Comparison of ENCODE assay signal across 23 cellular contexts in genomic region chr19:57398868-57399267, GRCh38. TPM values are rescaled to one million over a fixed set of nuclear protein-coding genes. Genes with fewer than 3 reads are reported as not detected.
DNase-seq lines count a peak whose midpoint lies in the region; ATAC-seq and TF ChIP-seq lines count a peak whose summit lies in the region.
"Had no signal": no experiment of that assay in that cellular context is flagged by ENCODE, and none has a peak within 500 bp of the region (broad histone marks: within the 10 kb centered on the region; RNA-seq: fewer than 3 reads in every experiment).

No MANE protein-coding gene starts in this region.

- H2AFZ ChIP-seq in OCI-LY7 (ENCODE audit: low read length): no peak overlapping the region

- no peak for TF ChIP-seq CTCF in HEK293 (tag by site-specific recombination; IDR thresholded peaks at IDR 0.05)
- TF ChIP-seq CTCF in OCI-LY7 (conservative IDR thresholded peaks at IDR 0.05; ENCODE audit: low read length): no peak
- TF ChIP-seq CTCF in coronary artery (IDR thresholded peaks at IDR 0.05): no peak
- no peak for TF ChIP-seq CTCF in mucosa of descending colon (IDR thresholded peaks at IDR 0.05)

- no peak for DNase-seq in OCI-LY7 (ENCODE audit: low spot score)
- DNase-seq in coronary artery (ENCODE audit: low spot score): no peak
- DNase-seq in mucosa of descending colon: no peak
- DNase-seq: 8988T; ACHN; BE2C; C1 segment of cervical spinal cord; CD4-positive, alpha-beta memory T cell; CD4-positive, CD25-positive, alpha-beta regulatory T cell; CD8-positive, alpha-beta memory T cell; COR-L47; DMS 273 treated with DMSO at 0.1 percent for 48 hours; DMS153; DMS53; DMS79; DND-41; EL; GDM1 had no signal

- POLR2A ChIA-PET in HEK293 (lab: Yijun Ruan, JAX) (interaction anchor here (0.9 kb wide), 1 partner anchor 10 kb away, joined by 3 read pairs; no protein-coding TSS in a partner anchor), OCI-LY7 (lab: Charles Lee) (no interaction called here)

- H3K4me3 ChIP-seq in HEK293 (ENCODE audit: low read depth, low read length): no peak overlapping the region
- no peak overlapping the region for H3K4me3 ChIP-seq in OCI-LY7 (ENCODE audit: low read depth, low read length, poor library complexity, severe bottlenecking)
- H3K4me3 ChIP-seq in coronary artery: peak overlapping the region; percentile 14
- H3K4me3 ChIP-seq in mucosa of descending colon: no peak overlapping the region
- H3K4me3 ChIP-seq: BLaER1, GM12878 had no signal

- H4K20me1 ChIP-seq in OCI-LY7 (ENCODE audit: insufficient read depth, low read length): no peaks in the 10 kb centered on the region

- H3K36me3 ChIP-seq in HEK293 (ENCODE audit: control insufficient read depth in 2 of 2, insufficient read depth in 1 of 2, low read length in 2 of 2) (peaks cover 35 to 70% of the 10 kb centered on the region in 2 experiments), OCI-LY7 (ENCODE audit: insufficient read depth, low read length) (peaks cover 48% of the 10 kb centered on the region), mucosa of descending colon (ENCODE audit: low read depth) (peaks cover 4% of the 10 kb centered on the region)

- H3K27ac ChIP-seq in HEK293 (ENCODE audit: extremely low read depth, low read depth, low read length) (no peak overlapping the region), OCI-LY7 (ENCODE audit: low read depth, low read length, poor library complexity, severe bottlenecking) (no peak overlapping the region), coronary artery (no peak overlapping the region)
- H3K27ac ChIP-seq: BLaER1 had no signal

- H3K4me1 ChIP-seq in HEK293 (ENCODE audit: control insufficient read depth, insufficient read depth, low read length) (no peaks in the 10 kb centered on the region), OCI-LY7 (ENCODE audit: insufficient read depth, low read length, poor library complexity, severe bottlenecking) (no peaks in the 10 kb centered on the region), mucosa of descending colon (ENCODE audit: low read depth) (no peaks in the 10 kb centered on the region)
- H3K4me1 ChIP-seq: BE2C, BLaER1 had no signal

- intact Hi-C loops in OCI-LY7 (cut with micrococcal nuclease; ENCODE audit: unreplicated experiment) (no loop called here), mucosa of descending colon (cut with DNase I, micrococcal nuclease) (no loop called here)

- H3K4me2 ChIP-seq in OCI-LY7 (ENCODE audit: low read length): no peak overlapping the region
- H3K4me2 ChIP-seq: BLaER1 had no signal

- ATAC-seq in GM19324 (IDR thresholded peaks at IDR 0.05; ENCODE audit: low FRiP score, unreplicated experiment) (no peak), mucosa of descending colon (no peak), GM19395 (IDR thresholded peaks at IDR 0.05; ENCODE audit: unreplicated experiment) (no peak)
- ATAC-seq: GM12878 had no signal

- TSS peak; percentile 68 for BruUV-seq in OCI-LY7 (replicated peaks; lab: Mats Ljungman, UMichigan)

- H3K9me3 ChIP-seq in HEK293 (ENCODE audit: control insufficient read depth, insufficient read depth, low read depth, low read length): 0 out of 2 replicates have a peak, but pooled peaks cover 4% of the 10 kb centered on the region
- H3K9me3 ChIP-seq in OCI-LY7 (ENCODE audit: low read length): peaks cover 15% of the 10 kb centered on the region; the same call in 1 of the 2 replicates
- peaks cover 63% of the 10 kb centered on the region for H3K9me3 ChIP-seq in mucosa of descending colon
- H3K9me3 ChIP-seq: BE2C had no signal

- no peaks in the 10 kb centered on the region for H3K79me2 ChIP-seq in OCI-LY7 (ENCODE audit: insufficient read depth, low read depth, low read length)

- H3K9me2 ChIP-seq in OCI-LY7 (ENCODE audit: insufficient read depth, low read length): no peaks in the 10 kb centered on the region

- CTCF ChIA-PET in HEK293 (lab: Yijun Ruan, JAX): no interaction called here
- CTCF ChIA-PET in OCI-LY7 (lab: Charles Lee; ENCODE audit: unreplicated experiment): no interaction called here

TF ChIP-seq in HEK293, 187 proteins besides CTCF, POLR2A, EP300 and RAD21:
- TF ChIP-seq ZNF23 (tag by site-specific recombination; IDR thresholded peaks at IDR 0.05; ENCODE audit: borderline replicate concordance): no peak
- peak; percentile 73 for TF ChIP-seq SETDB1 (IDR thresholded peaks at IDR 0.05; ENCODE audit: insufficient read length, low read length)

RNA-seq across cellular contexts. Expression of gene ZNF548, which starts 9.2 kb away (rescaled TPM):
- total RNA-seq in OCI-LY7 (2014; rRNA removed; shearing (Covaris generic)): 18.9 and 23.9 TPM in 2 replicates
- 41.8 and 42.4 TPM in 2 replicates for total RNA-seq in OCI-LY7 (2022)
- 10 to 100 TPM in 2 of 3 donors, 1 to 10 TPM in 1; 8.3 to 23.2 (median 10.3) TPM for total RNA-seq in mucosa of descending colon

RNA-seq across cellular contexts. Expression of gene ZNF17, which starts 12.1 kb away (rescaled TPM):
- 18.9 and 31.4 TPM in 2 replicates for total RNA-seq in OCI-LY7 (2014; rRNA removed; shearing (Covaris generic))
- 14.9 and 15.9 TPM in 2 replicates for total RNA-seq in OCI-LY7 (2022)
- total RNA-seq in mucosa of descending colon: 10 to 100 TPM in 2 of 3 donors, 1 to 10 TPM in 1; 8.3 to 13.4 (median 11.0) TPM

RNA-seq across cellular contexts. Expression of gene TRAPPC2B, which starts 35.5 kb away (rescaled TPM):
- 12.7 and 19.3 TPM in 2 replicates for total RNA-seq in OCI-LY7 (2014; rRNA removed; shearing (Covaris generic))
- total RNA-seq in OCI-LY7 (2022) (8.7 and 9.8 TPM in 2 replicates), mucosa of descending colon (1 to 10 TPM; 3.4 to 8.3 (median 3.5) TPM)

RNA-seq across cellular contexts. Expression of gene ZNF547, which starts 35.5 kb away (rescaled TPM):
- 2.8 and 3.9 TPM in 2 replicates for total RNA-seq in OCI-LY7 (2014; rRNA removed; shearing (Covaris generic))
- total RNA-seq in OCI-LY7 (2022) (4.5 and 4.8 TPM in 2 replicates), mucosa of descending colon (1 to 10 TPM in 2 of 3 donors, under 1 TPM in 1; 0.64 to 4.2 (median 1.6) TPM)

RNA-seq across cellular contexts. Expression of gene ZNF749, which starts 36.3 kb away (rescaled TPM):
- total RNA-seq in OCI-LY7 (2014; rRNA removed; shearing (Covaris generic)): 27.1 and 30.1 TPM in 2 replicates
- total RNA-seq in OCI-LY7 (2022): 14.2 and 18.0 TPM in 2 replicates
- 1 to 10 TPM; 4.7 to 8.7 (median 8.0) TPM for total RNA-seq in mucosa of descending colon
